2 cellular contexts compared by ENCODE assay signal in the genomic region with DNA sequence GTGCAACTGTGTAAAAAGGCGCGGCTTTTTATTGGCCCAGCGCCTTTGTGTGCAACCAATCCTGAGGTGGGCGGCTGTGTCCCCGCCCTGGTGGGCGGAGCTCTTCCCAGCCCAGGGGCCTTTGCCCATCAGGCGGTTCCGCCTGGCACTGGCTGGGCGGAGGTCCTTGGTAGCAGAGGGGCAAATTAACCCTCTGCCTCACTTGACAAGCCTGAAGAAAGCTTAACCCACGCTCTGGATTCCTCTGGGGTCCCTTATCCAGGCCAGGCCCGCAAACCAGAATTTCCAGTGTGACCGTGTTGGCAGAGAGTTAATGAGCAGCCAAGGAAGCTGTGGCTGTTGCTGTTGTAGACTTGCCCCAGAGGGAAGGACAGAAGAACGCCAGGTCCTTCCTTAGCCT.
TF ChIP-seq lines count a peak whose summit lies in the region.

No MANE protein-coding gene starts in this region.

TF ChIP-seq in HCT116, 20 proteins besides CTCF, POLR2A, EP300 and RAD21:
- TF ChIP-seq FOSL1 (IDR thresholded peaks at IDR 0.05; ENCODE audit: low read depth) = no peak
- TF ChIP-seq EZH2 (IDR thresholded peaks at IDR 0.05) = no peak
- TF ChIP-seq ZFX (IDR thresholded peaks at IDR 0.05) = no peak
- no peak for TF ChIP-seq ZNF274 (IDR thresholded peaks at IDR 0.05; ENCODE audit: low read depth, low read length)
- no peak for TF ChIP-seq TCF7L2 (IDR thresholded peaks at IDR 0.05; ENCODE audit: borderline replicate concordance, extremely low read depth, insufficient read depth, insufficient read length)
- TF ChIP-seq, protein P1, sequence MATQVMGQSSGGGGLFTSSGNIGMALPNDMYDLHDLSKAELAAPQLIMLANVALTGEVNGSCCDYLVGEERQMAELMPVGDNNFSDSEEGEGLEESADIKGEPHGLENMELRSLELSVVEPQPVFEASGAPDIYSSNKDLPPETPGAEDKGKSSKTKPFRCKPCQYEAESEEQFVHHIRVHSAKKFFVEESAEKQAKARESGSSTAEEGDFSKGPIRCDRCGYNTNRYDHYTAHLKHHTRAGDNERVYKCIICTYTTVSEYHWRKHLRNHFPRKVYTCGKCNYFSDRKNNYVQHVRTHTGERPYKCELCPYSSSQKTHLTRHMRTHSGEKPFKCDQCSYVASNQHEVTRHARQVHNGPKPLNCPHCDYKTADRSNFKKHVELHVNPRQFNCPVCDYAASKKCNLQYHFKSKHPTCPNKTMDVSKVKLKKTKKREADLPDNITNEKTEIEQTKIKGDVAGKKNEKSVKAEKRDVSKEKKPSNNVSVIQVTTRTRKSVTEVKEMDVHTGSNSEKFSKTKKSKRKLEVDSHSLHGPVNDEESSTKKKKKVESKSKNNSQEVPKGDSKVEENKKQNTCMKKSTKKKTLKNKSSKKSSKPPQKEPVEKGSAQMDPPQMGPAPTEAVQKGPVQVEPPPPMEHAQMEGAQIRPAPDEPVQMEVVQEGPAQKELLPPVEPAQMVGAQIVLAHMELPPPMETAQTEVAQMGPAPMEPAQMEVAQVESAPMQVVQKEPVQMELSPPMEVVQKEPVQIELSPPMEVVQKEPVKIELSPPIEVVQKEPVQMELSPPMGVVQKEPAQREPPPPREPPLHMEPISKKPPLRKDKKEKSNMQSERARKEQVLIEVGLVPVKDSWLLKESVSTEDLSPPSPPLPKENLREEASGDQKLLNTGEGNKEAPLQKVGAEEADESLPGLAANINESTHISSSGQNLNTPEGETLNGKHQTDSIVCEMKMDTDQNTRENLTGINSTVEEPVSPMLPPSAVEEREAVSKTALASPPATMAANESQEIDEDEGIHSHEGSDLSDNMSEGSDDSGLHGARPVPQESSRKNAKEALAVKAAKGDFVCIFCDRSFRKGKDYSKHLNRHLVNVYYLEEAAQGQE (IDR thresholded peaks at IDR 0.05; ENCODE audit: low read depth) = no peak
- TF ChIP-seq, protein P2, sequence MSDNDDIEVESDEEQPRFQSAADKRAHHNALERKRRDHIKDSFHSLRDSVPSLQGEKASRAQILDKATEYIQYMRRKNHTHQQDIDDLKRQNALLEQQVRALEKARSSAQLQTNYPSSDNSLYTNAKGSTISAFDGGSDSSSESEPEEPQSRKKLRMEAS (IDR thresholded peaks at IDR 0.05) = no peak
- TF ChIP-seq CBX3 (IDR thresholded peaks at IDR 0.05; ENCODE audit: low read depth) = no peak
- TF ChIP-seq CEBPB (IDR thresholded peaks at IDR 0.05; ENCODE audit: low read depth) = no peak
- TF ChIP-seq SIN3A (IDR thresholded peaks at IDR 0.05; ENCODE audit: low read depth) = no peak
- no peak for TF ChIP-seq ELF1 (IDR thresholded peaks at IDR 0.05; ENCODE audit: borderline replicate concordance, low read depth)
- TF ChIP-seq, protein P3, sequence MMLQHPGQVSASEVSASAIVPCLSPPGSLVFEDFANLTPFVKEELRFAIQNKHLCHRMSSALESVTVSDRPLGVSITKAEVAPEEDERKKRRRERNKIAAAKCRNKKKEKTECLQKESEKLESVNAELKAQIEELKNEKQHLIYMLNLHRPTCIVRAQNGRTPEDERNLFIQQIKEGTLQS (IDR thresholded peaks at IDR 0.05) = no peak
- TF ChIP-seq POLR2AphosphoS5 (IDR thresholded peaks at IDR 0.05; ENCODE audit: low read depth, low read length) = no peak
- no peak for TF ChIP-seq SRF (IDR thresholded peaks at IDR 0.05; ENCODE audit: low read depth)
- TF ChIP-seq EGR1 (IDR thresholded peaks at IDR 0.05; ENCODE audit: low read depth) = no peak
- TF ChIP-seq, protein P4, sequence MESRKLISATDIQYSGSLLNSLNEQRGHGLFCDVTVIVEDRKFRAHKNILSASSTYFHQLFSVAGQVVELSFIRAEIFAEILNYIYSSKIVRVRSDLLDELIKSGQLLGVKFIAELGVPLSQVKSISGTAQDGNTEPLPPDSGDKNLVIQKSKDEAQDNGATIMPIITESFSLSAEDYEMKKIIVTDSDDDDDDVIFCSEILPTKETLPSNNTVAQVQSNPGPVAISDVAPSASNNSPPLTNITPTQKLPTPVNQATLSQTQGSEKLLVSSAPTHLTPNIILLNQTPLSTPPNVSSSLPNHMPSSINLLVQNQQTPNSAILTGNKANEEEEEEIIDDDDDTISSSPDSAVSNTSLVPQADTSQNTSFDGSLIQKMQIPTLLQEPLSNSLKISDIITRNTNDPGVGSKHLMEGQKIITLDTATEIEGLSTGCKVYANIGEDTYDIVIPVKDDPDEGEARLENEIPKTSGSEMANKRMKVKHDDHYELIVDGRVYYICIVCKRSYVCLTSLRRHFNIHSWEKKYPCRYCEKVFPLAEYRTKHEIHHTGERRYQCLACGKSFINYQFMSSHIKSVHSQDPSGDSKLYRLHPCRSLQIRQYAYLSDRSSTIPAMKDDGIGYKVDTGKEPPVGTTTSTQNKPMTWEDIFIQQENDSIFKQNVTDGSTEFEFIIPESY (IDR thresholded peaks at IDR 0.05; ENCODE audit: extremely low read depth, insufficient replicate concordance, low read length) = no peak
- TF ChIP-seq YY1 (IDR thresholded peaks at IDR 0.05; ENCODE audit: extremely low read depth, insufficient replicate concordance, low read depth, low read length) = no peak

TF ChIP-seq in K562, 482 proteins besides CTCF, POLR2A, EP300 and RAD21:
- TF ChIP-seq NFYB (IDR thresholded peaks at IDR 0.05; ENCODE audit: extremely low read depth, insufficient read length) (peak; percentile 3), ZNF592 (IDR thresholded peaks at IDR 0.05) (no peak)
